Comparison of ENCODE assay signal across 12 cellular contexts in the genomic region with DNA sequence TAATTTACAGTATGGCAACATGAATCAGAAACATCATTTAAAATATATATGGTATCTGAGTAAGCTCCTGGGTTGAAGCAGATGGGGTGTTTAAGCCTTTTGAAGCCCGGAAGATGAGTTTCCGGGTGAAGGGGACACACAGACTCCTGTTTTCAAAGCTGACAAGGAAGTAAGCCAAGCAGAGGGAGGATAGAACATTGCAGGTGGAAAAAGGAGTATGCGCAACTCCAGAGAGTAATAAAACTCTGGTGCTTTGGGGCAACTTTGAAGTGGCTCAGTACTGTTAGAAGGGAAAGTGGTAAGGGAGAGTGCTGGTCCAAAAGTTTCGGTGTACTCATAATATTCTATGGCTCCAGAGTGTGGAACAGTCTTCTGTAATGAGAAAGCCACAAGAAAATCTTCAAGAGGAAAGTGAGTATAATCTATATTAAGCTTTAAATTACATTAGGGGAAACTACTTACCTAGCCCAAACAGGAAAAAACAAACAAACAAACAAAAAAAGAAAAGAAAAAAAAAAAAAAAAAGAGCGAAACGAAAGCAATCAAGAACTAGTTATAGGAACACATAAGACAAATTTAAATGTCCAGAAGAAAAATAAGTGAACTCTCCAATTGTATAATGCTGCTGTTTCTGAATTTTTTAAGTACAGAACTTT. TPM values are rescaled to one million over a fixed set of nuclear protein-coding genes. Genes with fewer than 3 reads are reported as not detected.
A peak's percentile ranks its signal among the peaks of the same experiment; 100 is the strongest.
DNase-seq lines count a peak whose midpoint lies in the region; ATAC-seq and TF ChIP-seq lines count a peak whose summit lies in the region.
"Had no signal": no experiment of that assay in that cellular context is flagged by ENCODE, and none has a peak within 500 bp of the region (broad histone marks: within the 10 kb centered on the region; RNA-seq: fewer than 3 reads in every experiment).

No MANE protein-coding gene starts in this region.

- peak overlapping the region; percentile 89 for H3K4me2 ChIP-seq in OCI-LY3 (ENCODE audit: low read length)

- H4K20me1 ChIP-seq in OCI-LY3 (ENCODE audit: insufficient read depth, low read length): no peaks in the 10 kb centered on the region

- H3K36me3 ChIP-seq in left ventricle myocardium inferior (no peaks in the 10 kb centered on the region), OCI-LY3 (replicated peaks; ENCODE audit: low read depth, low read length) (peaks cover 7% of the 10 kb centered on the region), thoracic aorta (no peaks in the 10 kb centered on the region)
- H3K36me3 ChIP-seq: BE2C had no signal

- peak overlapping the region; percentile 79 for H3K9ac ChIP-seq in OCI-LY3 (ENCODE audit: low read length)

- H3K4me1 ChIP-seq in left ventricle myocardium inferior (peaks cover 18% of the 10 kb centered on the region), OCI-LY3 (ENCODE audit: low read length) (peaks cover 5% of the 10 kb centered on the region; the same call in 1 of the 2 replicates), thoracic aorta (ENCODE audit: control insufficient read depth in 1 of 2, low read depth in 2 of 2) (peaks cover 0 to 21% of the 10 kb centered on the region in 2 donors)
- H3K4me1 ChIP-seq: BE2C had no signal

- peaks cover 35% of the 10 kb centered on the region for H3K79me2 ChIP-seq in OCI-LY3 (ENCODE audit: low read length)

- intact Hi-C loops in left ventricle myocardium inferior (cut with micrococcal nuclease): loop anchor here (10.0 kb wide), 1 partner anchor 51 kb away; no protein-coding TSS in a partner anchor
- intact Hi-C loops in Right ventricle myocardium inferior (cut with DNase I): loop anchor here (10.0 kb wide), 1 partner anchor 139 kb away; no protein-coding TSS in a partner anchor

- H3K27me3 ChIP-seq in left ventricle myocardium inferior (ENCODE audit: low read depth): peaks cover 37% of the 10 kb centered on the region
- no peaks in the 10 kb centered on the region for H3K27me3 ChIP-seq in OCI-LY3 (ENCODE audit: low read depth, low read length)
- H3K27me3 ChIP-seq in thoracic aorta (replicated peaks; ENCODE audit: insufficient read depth): no peaks in the 10 kb centered on the region
- H3K27me3 ChIP-seq: BE2C had no signal

- DNase-seq in left ventricle myocardium inferior (no peak), Right ventricle myocardium inferior (ENCODE audit: missing footprints) (no peak), thoracic aorta (ENCODE audit: low spot score) (no peak), DMS53 treated with DMSO at 0.1 percent for 48 hours (lab: John Stamatoyannopoulos, UW; ENCODE audit: unreplicated experiment) (no peak), NCI-H2171 (lab: John Stamatoyannopoulos, UW) (no peak)
- peak; percentile 40 for DNase-seq in central memory CD4-positive, alpha-beta T cell
- DNase-seq: BE2C, KG1, kidney, NCI-H748 treated with DMSO at 0.1 percent for 48 hours had no signal

- H3K9me3 ChIP-seq in left ventricle myocardium inferior (replicated peaks) (no peaks in the 10 kb centered on the region), OCI-LY3 (ENCODE audit: insufficient read depth, low read length) (no peaks in the 10 kb centered on the region), thoracic aorta (no peaks in the 10 kb centered on the region)
- H3K9me3 ChIP-seq: BE2C had no signal

- no peak for ATAC-seq in Right ventricle myocardium inferior
- no peak for ATAC-seq in thoracic aorta (ENCODE audit: insufficient number of reproducible peaks, low FRiP score, low read depth)
- no peak for ATAC-seq in GM19452 (IDR thresholded peaks at IDR 0.05; ENCODE audit: unreplicated experiment)

- peak overlapping the region; percentile 70 for H3K4me3 ChIP-seq in left ventricle myocardium inferior
- H3K4me3 ChIP-seq in OCI-LY3 (ENCODE audit: low read length): peak overlapping the region; percentile 99
- peak overlapping the region; percentile 65 for H3K4me3 ChIP-seq in thoracic aorta

- H3K27ac ChIP-seq in left ventricle myocardium inferior (replicated peaks) (peak overlapping the region; percentile 89), OCI-LY3 (ENCODE audit: low read length) (peak overlapping the region; percentile 99; the same call in 1 of the 2 replicates), thoracic aorta (no peak overlapping the region)

- TF ChIP-seq CTCF in left ventricle myocardium inferior (IDR thresholded peaks at IDR 0.05; ENCODE audit: borderline replicate concordance) (no peak), OCI-LY3 (IDR thresholded peaks at IDR 0.05; ENCODE audit: low read depth, low read length) (no peak), thoracic aorta (IDR thresholded peaks at IDR 0.05) (no peak)

- H2AFZ ChIP-seq in OCI-LY3 (ENCODE audit: low read depth, low read length): 0 out of 2 replicates have a peak overlapping the region, but pooled peaks have one; percentile 51

RNA-seq across cellular contexts. Expression of gene ST8SIA4, which starts 2.3 kb away (rescaled TPM):
- total RNA-seq in left ventricle myocardium inferior: 3.2 TPM
- total RNA-seq in Right ventricle myocardium inferior: 3.4 TPM
- total RNA-seq in thoracic aorta: 1 to 10 TPM; 7.0 to 9.0 TPM

Comparison
In these comparisons a context has a peak if more than half of its experiments do, and no peak if none do; other contexts are left out.
1. H3K27ac ChIP-seq: peak in left ventricle myocardium inferior (single experiment) and OCI-LY3 (single experiment); none in thoracic aorta (0 of 2).
2. Peak in every context shown above with its lines, with median percentiles within 50 percentile points of each other: H3K4me3 ChIP-seq.